In genomic region chr10:127308031-127308430, GRCh38 we compare ENCODE assay signal across 27 cellular contexts.
"Had no signal": no experiment of that assay in that cellular context is flagged by ENCODE, and none has a peak within 500 bp of the region (broad histone marks: within the 10 kb centered on the region; RNA-seq: fewer than 3 reads in every experiment).

No MANE protein-coding gene starts in this region.

- H3K4me1 Mint-ChIP-seq: stimulated activated effector memory CD8-positive, alpha-beta T cell treated with anti-CD3 and anti-CD28 coated beads, Interleukin-12 subunit alpha, Interleukin-12 subunit beta, amount 100 ng/mL, for 72 hours; stimulated activated naive B cell treated with anti-CD40 and anti-IgM and Interleukin-4, amounts not matched to agents 10 μg/mL and 1 μg/mL and 100 μg/mL, for 72 hours had no signal

- H3K27ac Mint-ChIP-seq: nephron progenitor cell; stimulated activated effector memory CD8-positive, alpha-beta T cell treated with anti-CD3 and anti-CD28 coated beads, Interleukin-12 subunit alpha, Interleukin-12 subunit beta, amount 100 ng/mL, for 72 hours; stimulated activated naive B cell treated with anti-CD40 and anti-IgM and Interleukin-4, amounts not matched to agents 10 μg/mL and 1 μg/mL and 100 μg/mL, for 72 hours; stimulated activated naive CD8-positive, alpha-beta T cell treated with anti-CD3 and anti-CD28 coated beads, Interleukin-15, Interleukin-2, amounts not matched to agents 100 ng/mL and 50 ng/mL, for 24 hours had no signal

- H3K9me3 Mint-ChIP-seq: natural killer cell treated with Interleukin-12 subunit alpha and Interleukin-12 subunit beta and Interleukin-15 and Interleukin-18, amount 100 ng/mL, for 72 hours; nephron progenitor cell; neural crest cell; stimulated activated effector memory CD8-positive, alpha-beta T cell treated with anti-CD3 and anti-CD28 coated beads, Interleukin-12 subunit alpha, Interleukin-12 subunit beta, amount 100 ng/mL, for 72 hours; stimulated activated naive B cell treated with anti-CD40 and anti-IgM and Interleukin-4, amounts not matched to agents 10 μg/mL and 1 μg/mL and 100 μg/mL, for 72 hours; stimulated activated naive CD8-positive, alpha-beta T cell treated with anti-CD3 and anti-CD28 coated beads, Interleukin-15, Interleukin-2, amounts not matched to agents 100 ng/mL and 50 ng/mL, for 24 hours had no signal

- H3K27ac ChIP-seq: neutrophil, pancreas, prostate gland, right lobe of liver, sigmoid colon, stomach, thoracic aorta, thyroid gland, tibial nerve, upper lobe of left lung, vagina had no signal

- H3K36me3 ChIP-seq: neutrophil, pancreas, prostate gland, right lobe of liver, sigmoid colon, stomach, thoracic aorta, thyroid gland, upper lobe of left lung, vagina had no signal

- H3K27me3 Mint-ChIP-seq: stimulated activated naive CD8-positive, alpha-beta T cell treated with anti-CD3 and anti-CD28 coated beads, Interleukin-15, Interleukin-2, amounts not matched to agents 100 ng/mL and 50 ng/mL, for 24 hours had no signal

- H3K36me3 Mint-ChIP-seq: natural killer cell treated with Interleukin-12 subunit alpha and Interleukin-12 subunit beta and Interleukin-15 and Interleukin-18, amount 100 ng/mL, for 72 hours; stimulated activated effector memory CD8-positive, alpha-beta T cell treated with anti-CD3 and anti-CD28 coated beads, Interleukin-12 subunit alpha, Interleukin-12 subunit beta, amount 100 ng/mL, for 72 hours; stimulated activated naive B cell treated with anti-CD40 and anti-IgM and Interleukin-4, amounts not matched to agents 10 μg/mL and 1 μg/mL and 100 μg/mL, for 72 hours had no signal

- H3K9me3 ChIP-seq: neutrophil, pancreas, prostate gland, right lobe of liver, sigmoid colon, stomach, thoracic aorta, thyroid gland, tibial nerve, upper lobe of left lung, vagina had no signal

- H3K4me3 Mint-ChIP-seq: natural killer cell treated with Interleukin-12 subunit alpha and Interleukin-12 subunit beta and Interleukin-15 and Interleukin-18, amount 100 ng/mL, for 72 hours; nephron progenitor cell; neural crest cell; stimulated activated effector memory CD8-positive, alpha-beta T cell treated with anti-CD3 and anti-CD28 coated beads, Interleukin-12 subunit alpha, Interleukin-12 subunit beta, amount 100 ng/mL, for 72 hours; stimulated activated naive B cell treated with anti-CD40 and anti-IgM and Interleukin-4, amounts not matched to agents 10 μg/mL and 1 μg/mL and 100 μg/mL, for 72 hours; stimulated activated naive CD8-positive, alpha-beta T cell treated with anti-CD3 and anti-CD28 coated beads, Interleukin-15, Interleukin-2, amounts not matched to agents 100 ng/mL and 50 ng/mL, for 24 hours had no signal

- ATAC-seq: natural killer cell treated with Interleukin-12 subunit alpha and Interleukin-12 subunit beta and Interleukin-15 and Interleukin-18, amount 100 ng/mL, for 72 hours; pancreas; right lobe of liver; stimulated activated effector memory CD8-positive, alpha-beta T cell treated with anti-CD3 and anti-CD28 coated beads, Interleukin-12 subunit alpha, Interleukin-12 subunit beta, amount 100 ng/mL, for 72 hours; stimulated activated naive B cell treated with anti-CD40 and anti-IgM and Interleukin-4, amounts not matched to agents 10 μg/mL and 1 μg/mL and 100 μg/mL, for 72 hours had no signal

- H3K27me3 ChIP-seq: neutrophil, pancreas, right lobe of liver, sigmoid colon, stomach, thyroid gland, tibial nerve, upper lobe of left lung, vagina had no signal

- H3K4me3 ChIP-seq: pancreas, prostate gland, right lobe of liver, sigmoid colon, stomach, thoracic aorta, thyroid gland, tibial nerve, upper lobe of left lung, vagina had no signal

- DNase-seq: nephron progenitor cell; nucleus accumbens; pancreas; retina; right cardiac atrium; right lobe of liver; sigmoid colon; small intestine; stimulated activated CD4-positive, alpha-beta T cell treated with anti-CD3 and anti-CD28 coated beads, Interleukin-15, amount 100 ng/mL, for 24 hours; stimulated activated CD4-positive, alpha-beta T cell treated with anti-CD3 and anti-CD28 coated beads, Interleukin-2, amount 100 ng/mL, for 24 hours; stimulated activated CD4-positive, alpha-beta T cell treated with anti-CD3 and anti-CD28 coated beads, Interleukin-2, amount 100 ng/mL, for 48 hours; stimulated activated CD4-positive, alpha-beta T cell treated with anti-CD3 and anti-CD28 coated beads, Interleukin-4, amount 100 ng/mL, for 24 hours; stimulated activated naive B cell treated with anti-CD40 and anti-IgM and Interleukin-4, amounts not matched to agents 10 μg/mL and 1 μg/mL and 100 μg/mL, for 72 hours; stimulated activated naive CD4-positive, alpha-beta T cell treated with Interleukin-2 at 50 U/mL for 16 hours; stomach; thyroid gland; trophoblast cell; upper lobe of left lung had no signal

- H3K4me1 ChIP-seq: pancreas, prostate gland, right lobe of liver, sigmoid colon, thyroid gland had no signal
